ENCODE assay signal across 20 cellular contexts in genomic region chr1:162390396-162391185, GRCh38. TPM values are rescaled to one million over a fixed set of nuclear protein-coding genes. Genes with fewer than 3 reads are reported as not detected.
DNase-seq lines count a peak whose midpoint lies in the region.
"Had no signal": no experiment of that assay in that cellular context is flagged by ENCODE, and none has a peak within 500 bp of the region (broad histone marks: within the 10 kb centered on the region; RNA-seq: fewer than 3 reads in every experiment).

No MANE protein-coding gene starts in this region.

- peak; percentile 58 for DNase-seq in NCI-H82 (lab: John Stamatoyannopoulos, UW)
- DNase-seq in NCI-H82 treated with DMSO at 0.1 percent for 48 hours (lab: John Stamatoyannopoulos, UW; ENCODE audit: unreplicated experiment) = no peak
- DNase-seq in NCI-H69 (lab: John Stamatoyannopoulos, UW) = peak; percentile 85
- DNase-seq in islet precursor cell = peak; percentile 43
- DNase-seq in ureter (ENCODE audit: low spot score) = peak; percentile 12
- no peak for DNase-seq in mesenteric fat pad (ENCODE audit: low spot score)
- DNase-seq in activated T-cell treated with anti-CD3 and anti-CD28 coated beads, Interleukin-2, amount 50 U/mL, for 1 hour = no peak
- DNase-seq: activated CD4-positive, alpha-beta T cell treated with anti-CD3 and anti-CD28 coated beads for 4 hours; activated CD8-positive, alpha-beta memory T cell treated with anti-CD3 and anti-CD28 coated beads, Interleukin-2, amount 10 ng/mL, durations not matched to agents 7 days and 5 days; activated naive CD4-positive, alpha-beta T cell treated with anti-CD3 and anti-CD28 coated beads for 36 hours; effector memory CD8-positive, alpha-beta T cell; NCI-H1105; NCI-H2107; NCI-H524 treated with DMSO at 0.1 percent for 48 hours; psoas muscle had no signal

RNA-seq across cellular contexts. Expression of gene C1orf226, which starts 9.1 kb away (rescaled TPM):
- total RNA-seq in ureter (11.8 TPM), mesenteric fat pad (1.6 TPM)
- total RNA-seq: activated CD8-positive, alpha-beta memory T cell treated with anti-CD3 and anti-CD28 coated beads, Interleukin-2, amount 10 ng/mL, durations not matched to agents 7 days and 5 days; mononuclear cell had no signal

RNA-seq across cellular contexts. Expression of gene SPATA46, which starts 13.9 kb away (rescaled TPM):
- total RNA-seq in ureter = not detected
- not detected for total RNA-seq in mesenteric fat pad
- total RNA-seq: activated CD8-positive, alpha-beta memory T cell treated with anti-CD3 and anti-CD28 coated beads, Interleukin-2, amount 10 ng/mL, durations not matched to agents 7 days and 5 days; activated naive CD4-positive, alpha-beta T cell treated with anti-CD3 and anti-CD28 coated beads for 36 hours; gastroesophageal sphincter; liver; mononuclear cell; psoas muscle; skeletal muscle tissue; upper lobe of left lung had no signal

RNA-seq across cellular contexts. Expression of gene SH2D1B, which starts 21.3 kb away (rescaled TPM):
- total RNA-seq in ureter (0.16 TPM), mesenteric fat pad (0.61 TPM)
- total RNA-seq: activated CD8-positive, alpha-beta memory T cell treated with anti-CD3 and anti-CD28 coated beads, Interleukin-2, amount 10 ng/mL, durations not matched to agents 7 days and 5 days; activated naive CD4-positive, alpha-beta T cell treated with anti-CD3 and anti-CD28 coated beads for 36 hours had no signal

Comparison
In these comparisons a context has a peak if more than half of its experiments do, and no peak if none do; other contexts are left out.
1. DNase-seq: peak in NCI-H82 (single experiment), NCI-H69 (single experiment), islet precursor cell (single experiment) and ureter (single experiment); none in NCI-H82 treated with DMSO at 0.1 percent for 48 hours (single experiment), mesenteric fat pad (single experiment) and activated T-cell treated with anti-CD3 and anti-CD28 coated beads, Interleukin-2, amount 50 U/mL, for 1 hour (single experiment).